ENCODE assay signal across 19 cellular contexts in the genomic region with DNA sequence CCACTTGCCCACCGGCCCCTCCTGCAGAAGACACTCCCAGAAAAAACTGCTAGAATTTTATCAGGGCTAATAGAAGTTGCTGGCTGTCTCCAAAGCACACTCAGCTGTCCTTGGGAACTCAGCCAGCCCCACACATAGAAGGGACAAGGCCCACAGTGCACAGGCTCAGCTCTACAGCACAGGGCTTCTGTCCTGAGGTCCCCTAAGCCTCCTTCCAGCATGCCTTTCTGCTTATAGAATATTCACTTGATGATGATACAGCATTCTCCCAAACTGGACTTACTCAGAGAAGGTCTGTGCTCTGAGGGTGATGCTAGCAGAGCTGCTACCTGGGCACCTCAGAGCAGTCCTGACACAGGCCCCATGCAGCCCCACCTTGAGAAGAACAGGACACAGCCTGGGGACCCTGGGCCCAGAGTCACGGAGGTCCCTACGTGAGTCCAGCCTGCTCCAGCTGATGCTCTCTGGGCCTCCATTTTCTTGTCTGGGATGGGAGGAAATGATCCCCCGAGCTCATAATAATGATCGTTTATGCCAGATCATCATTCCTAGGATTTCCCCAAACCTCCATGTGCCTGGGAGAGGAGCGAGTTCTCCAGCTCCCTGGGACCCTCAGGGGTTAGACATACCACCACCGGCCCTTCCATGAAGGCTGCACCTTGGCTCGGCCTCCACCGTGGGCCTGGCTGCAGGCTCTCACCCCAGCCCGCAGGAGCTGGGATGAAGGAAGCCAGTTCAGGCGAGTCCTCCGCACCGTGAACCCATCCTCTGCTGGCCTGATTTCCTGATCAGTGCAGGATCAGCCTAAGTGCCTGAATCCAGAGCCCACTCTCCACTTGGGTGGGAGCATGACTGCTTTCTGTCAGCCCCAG.
DNase-seq lines count a peak whose midpoint lies in the region; ATAC-seq and TF ChIP-seq lines count a peak whose summit lies in the region.
"Had no signal": no experiment of that assay in that cellular context is flagged by ENCODE, and none has a peak within 500 bp of the region (broad histone marks: within the 10 kb centered on the region; RNA-seq: fewer than 3 reads in every experiment).

No MANE protein-coding gene starts in this region.

- DNase-seq in Right ventricle myocardium superior (peak; percentile 65), cardiac septum (ENCODE audit: low spot score) (no peak), left ventricle myocardium superior (peak; percentile 53), osteocyte (ENCODE audit: extremely low spot score, unreplicated experiment) (no peak), mammary epithelial cell (no peak)
- DNase-seq in naive thymus-derived CD4-positive, alpha-beta T cell, result no peak
- no peak for DNase-seq in activated T-cell treated with anti-CD3 and anti-CD28 coated beads, Interleukin-2, amount 50 U/mL, for 48 hours
- DNase-seq: Calu3; CD8-positive, alpha-beta memory T cell; DMS153; KG1; NCI-H1092 treated with DMSO at 0.1 percent for 48 hours; NCI-H146; NCI-H2029 treated with DMSO at 0.1 percent for 48 hours; NCI-H446; NCI-H526; SHP77 had no signal

- H3K4me1 ChIP-seq in naive thymus-derived CD4-positive, alpha-beta T cell (ENCODE audit: control insufficient read depth in 2 of 2, insufficient read depth in 2 of 2, low read length in 2 of 2), result no peaks in the 10 kb centered on the region
- H3K4me1 ChIP-seq in mammary epithelial cell (ENCODE audit: insufficient read depth, low read length), result no peaks in the 10 kb centered on the region

- H3K36me3 Mint-ChIP-seq in naive thymus-derived CD4-positive, alpha-beta T cell, result no peaks in the 10 kb centered on the region
- H3K36me3 Mint-ChIP-seq in osteocyte (ENCODE audit: unreplicated experiment), result no peaks in the 10 kb centered on the region
- H3K36me3 Mint-ChIP-seq: CD8-positive, alpha-beta memory T cell had no signal

- no peak overlapping the region for H3K4me2 ChIP-seq in mammary epithelial cell (ENCODE audit: insufficient read depth, low read depth, low read length)

- TF ChIP-seq CTCF in osteocyte (IDR thresholded peaks at IDR 0.05) (no peak), mammary epithelial cell (conservative IDR thresholded peaks at IDR 0.05 in 1 of 2, IDR thresholded peaks at IDR 0.05 in 1 of 2; ENCODE audit: extremely low read depth in 1 of 2, insufficient read depth in 1 of 2, low read depth in 1 of 2, low read length in 2 of 2) (no peak)

- H2AFZ ChIP-seq in mammary epithelial cell (ENCODE audit: low read depth, low read length), result no peak overlapping the region

- no peak overlapping the region for H3K27ac Mint-ChIP-seq in naive thymus-derived CD4-positive, alpha-beta T cell
- no peak overlapping the region for H3K27ac Mint-ChIP-seq in osteocyte (ENCODE audit: unreplicated experiment)
- H3K27ac Mint-ChIP-seq: CD8-positive, alpha-beta memory T cell had no signal

- no peak overlapping the region for H3K9ac ChIP-seq in mammary epithelial cell (ENCODE audit: insufficient read depth, low read length)

- in situ Hi-C loops in mammary epithelial cell (cut with MboI; ENCODE audit: low sequenced_read_pairs in 2 of 2), result no loop called here

- no peaks in the 10 kb centered on the region for H3K36me3 ChIP-seq in naive thymus-derived CD4-positive, alpha-beta T cell (ENCODE audit: control insufficient read depth in 2 of 3, insufficient read depth in 3 of 3, low read length in 3 of 3)
- no peaks in the 10 kb centered on the region for H3K36me3 ChIP-seq in mammary epithelial cell (ENCODE audit: insufficient read depth, low read length)

- ATAC-seq in Right ventricle myocardium superior (ENCODE audit: poor library complexity) (peak; percentile 78), left ventricle myocardium superior (peak; percentile 83), GM21526 (IDR thresholded peaks at IDR 0.05; ENCODE audit: low FRiP score, unreplicated experiment) (no peak)
- peak; percentile 22 for ATAC-seq in naive thymus-derived CD4-positive, alpha-beta T cell

- intact Hi-C loops in Right ventricle myocardium superior (cut with DNase I), result no loop called here
- intact Hi-C loops in cardiac septum (cut with DNase I), result no loop called here
- intact Hi-C loops in left ventricle myocardium superior (cut with micrococcal nuclease), result no loop called here
- intact Hi-C loops in naive thymus-derived CD4-positive, alpha-beta T cell (cut with micrococcal nuclease), result no loop called here
- intact Hi-C loops in mammary epithelial cell (cut with micrococcal nuclease), result no loop called here

- no TSS peak for BruUV-seq in mammary epithelial cell (replicated peaks; lab: Mats Ljungman, UMichigan)

- no peaks in the 10 kb centered on the region for H3K27me3 Mint-ChIP-seq in naive thymus-derived CD4-positive, alpha-beta T cell
- no peaks in the 10 kb centered on the region for H3K27me3 Mint-ChIP-seq in osteocyte (ENCODE audit: unreplicated experiment)
- H3K27me3 Mint-ChIP-seq: CD8-positive, alpha-beta memory T cell had no signal

- H3K27me3 ChIP-seq in naive thymus-derived CD4-positive, alpha-beta T cell (ENCODE audit: control insufficient read depth in 2 of 2, insufficient read depth in 2 of 2, low read length in 2 of 2), result no peaks in the 10 kb centered on the region
- no peaks in the 10 kb centered on the region for H3K27me3 ChIP-seq in mammary epithelial cell (ENCODE audit: insufficient read depth, low read length)

- H3K79me2 ChIP-seq in mammary epithelial cell (ENCODE audit: insufficient read depth, low read length), result no peaks in the 10 kb centered on the region

- WGBS in mammary epithelial cell (ENCODE audit: low coverage, missing lambda C conversion rate), result 65% methylated on average over 10 of the region's 13 CpGs

- POLR2A ChIA-PET in naive thymus-derived CD4-positive, alpha-beta T cell (lab: Charles Lee), result no interaction called here

- H4K20me1 ChIP-seq in mammary epithelial cell (ENCODE audit: insufficient read depth, low read length), result no peaks in the 10 kb centered on the region

- H3K9me3 ChIP-seq in naive thymus-derived CD4-positive, alpha-beta T cell (ENCODE audit: control insufficient read depth in 2 of 3, low read length in 3 of 3), result no peaks in the 10 kb centered on the region
- H3K9me3 ChIP-seq in mammary epithelial cell (replicated peaks; ENCODE audit: insufficient read depth, low read length), result peaks cover 20% of the 10 kb centered on the region

- no peak overlapping the region for H3K4me3 Mint-ChIP-seq in naive thymus-derived CD4-positive, alpha-beta T cell
- no peak overlapping the region for H3K4me3 Mint-ChIP-seq in osteocyte (ENCODE audit: unreplicated experiment)
- H3K4me3 Mint-ChIP-seq: CD8-positive, alpha-beta memory T cell had no signal

- peaks cover 1 to 8% (median 4%) of the 10 kb centered on the region in 11 donors for H3K9me3 Mint-ChIP-seq in naive thymus-derived CD4-positive, alpha-beta T cell
- H3K9me3 Mint-ChIP-seq in osteocyte (ENCODE audit: unreplicated experiment), result peaks cover 48% of the 10 kb centered on the region

- H3K27ac ChIP-seq in naive thymus-derived CD4-positive, alpha-beta T cell (ENCODE audit: low read depth, low read length), result no peak overlapping the region
- H3K27ac ChIP-seq in mammary epithelial cell (ENCODE audit: insufficient read depth, low read depth, low read length), result no peak overlapping the region
- H3K27ac ChIP-seq: C4-2B had no signal

- no peak overlapping the region for H3K4me3 ChIP-seq in naive thymus-derived CD4-positive, alpha-beta T cell (ENCODE audit: low read length)
- H3K4me3 ChIP-seq in mammary epithelial cell (replicated peaks in 1 of 3; ENCODE audit: insufficient read depth in 1 of 3, low read depth in 2 of 3, low read length in 3 of 3), result no peak overlapping the region

- H3K4me1 Mint-ChIP-seq in naive thymus-derived CD4-positive, alpha-beta T cell, result no peaks in the 10 kb centered on the region
- no peaks in the 10 kb centered on the region for H3K4me1 Mint-ChIP-seq in osteocyte (ENCODE audit: unreplicated experiment)
- H3K4me1 Mint-ChIP-seq: CD8-positive, alpha-beta memory T cell had no signal

- dilution Hi-C loops in mammary epithelial cell (cut with HindIII; ENCODE audit: low sequenced_read_pairs), result no loop called here

- CTCF ChIA-PET in naive thymus-derived CD4-positive, alpha-beta T cell (lab: Charles Lee), result no interaction called here
- CTCF ChIA-PET in mammary epithelial cell (lab: Charles Lee; ENCODE audit: low non-redundant PET), result no interaction called here

Comparison
In these comparisons a context has a peak if more than half of its experiments do, and no peak if none do; other contexts are left out.
1. DNase-seq: peak in Right ventricle myocardium superior (single experiment) and left ventricle myocardium superior (single experiment); none in cardiac septum (single experiment), naive thymus-derived CD4-positive, alpha-beta T cell (0 of 9), osteocyte (single experiment), mammary epithelial cell (single experiment) and activated T-cell treated with anti-CD3 and anti-CD28 coated beads, Interleukin-2, amount 50 U/mL, for 48 hours (0 of 2).